1 cellular context compared by ENCODE assay signal in the genomic region with DNA sequence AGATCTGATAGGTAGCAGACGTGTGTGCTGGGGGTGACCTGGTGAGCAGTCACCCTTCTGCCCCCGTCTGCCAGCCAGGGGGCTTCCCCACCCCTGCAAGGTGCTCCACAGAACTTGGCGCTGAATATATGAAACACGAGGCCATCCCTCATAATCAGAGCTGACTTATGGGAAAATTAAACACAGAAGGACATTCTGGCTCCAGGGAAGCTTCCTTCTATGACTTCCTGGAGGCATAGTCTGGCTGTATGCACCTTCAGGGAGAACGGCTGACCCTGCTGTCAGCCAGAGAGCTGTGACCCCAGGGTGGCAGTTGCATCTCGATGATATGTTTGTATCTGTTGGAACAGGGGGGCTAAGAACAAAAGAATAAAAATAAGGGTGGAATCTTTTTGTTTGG.
TF ChIP-seq lines count a peak whose summit lies in the region.

No MANE protein-coding gene starts in this region.

TF ChIP-seq in HCT116, 20 proteins besides CTCF, POLR2A, EP300 and RAD21 (continued from another document):
- no peak for TF ChIP-seq TCF7L2 (IDR thresholded peaks at IDR 0.05; ENCODE audit: borderline replicate concordance, extremely low read depth, insufficient read depth, insufficient read length)
